ENCODE assay signal across 9 cellular contexts in genomic region chr12:27861428-27862167, GRCh38.
DNase-seq lines count a peak whose midpoint lies in the region; ATAC-seq and TF ChIP-seq lines count a peak whose summit lies in the region.
"Had no signal": no experiment of that assay in that cellular context is flagged by ENCODE, and none has a peak within 500 bp of the region (broad histone marks: within the 10 kb centered on the region; RNA-seq: fewer than 3 reads in every experiment).

No MANE protein-coding gene starts in this region.

- CTCF ChIA-PET in OCI-LY7 (lab: Charles Lee; ENCODE audit: unreplicated experiment) (no interaction called here), RWPE1 (lab: Yijun Ruan, JAX) (interaction anchor here (0.6 kb wide), 1 partner anchor 1395 kb away, joined by 3 read pairs; no protein-coding TSS in a partner anchor)

- no peaks in the 10 kb centered on the region for H3K27me3 ChIP-seq in rectal smooth muscle tissue (ENCODE audit: control insufficient read depth, insufficient read depth, low read length)

- H3K9me2 ChIP-seq in OCI-LY7 (ENCODE audit: insufficient read depth, low read length) = no peaks in the 10 kb centered on the region

- H3K27ac ChIP-seq in OCI-LY7 (ENCODE audit: low read depth, low read length, poor library complexity, severe bottlenecking) (peak overlapping the region; percentile 67), rectal smooth muscle tissue (ENCODE audit: low read depth, low read length) (peak overlapping the region; percentile 15), RWPE1 (no peak overlapping the region)

- H3K9ac ChIP-seq in rectal smooth muscle tissue (ENCODE audit: low read length) = no peak overlapping the region

- no peaks in the 10 kb centered on the region for H3K36me3 ChIP-seq in OCI-LY7 (ENCODE audit: insufficient read depth, low read length)
- H3K36me3 ChIP-seq in rectal smooth muscle tissue (ENCODE audit: control insufficient read depth, insufficient read depth, low read length) = no peaks in the 10 kb centered on the region

- POLR2A ChIA-PET in OCI-LY7 (lab: Charles Lee) (interaction anchor here (0.6 to 1.5 kb wide), 8 partner anchors 11 to 81 kb away, joined by 3 to 7 read pairs (median 4); no protein-coding TSS in a partner anchor), RWPE1 (lab: Yijun Ruan, JAX; ENCODE audit: low non-redundant PET) (no interaction called here)

- H3K4me2 ChIP-seq in OCI-LY7 (ENCODE audit: low read length) = peak overlapping the region; percentile 28; the same call in 1 of the 2 replicates

- TSS peak; percentile 86 for BruUV-seq in OCI-LY7 (replicated peaks; lab: Mats Ljungman, UMichigan)

- no peaks in the 10 kb centered on the region for H3K79me2 ChIP-seq in OCI-LY7 (ENCODE audit: insufficient read depth, low read depth, low read length)

- H2AFZ ChIP-seq in OCI-LY7 (ENCODE audit: low read length) = peak overlapping the region; percentile 33; the same call in 1 of the 2 replicates

- intact Hi-C loops in OCI-LY7 (cut with micrococcal nuclease; ENCODE audit: unreplicated experiment) = loop anchor here (2.0 kb wide), 1 partner anchor 21 kb away; no protein-coding TSS in a partner anchor

- no peak overlapping the region for H3K4me3 ChIP-seq in OCI-LY7 (ENCODE audit: low read depth, low read length, poor library complexity, severe bottlenecking)
- no peak overlapping the region for H3K4me3 ChIP-seq in rectal smooth muscle tissue (ENCODE audit: low read length)

- DNase-seq in OCI-LY7 (ENCODE audit: low spot score) (peak; percentile 78), RWPE1 (ENCODE audit: low spot score) (no peak), NCI-H2227 (lab: John Stamatoyannopoulos, UW; ENCODE audit: unreplicated experiment) (no peak), GM03348 (ENCODE audit: low spot score) (no peak)
- DNase-seq: activated CD4-positive, CD25-positive, alpha-beta regulatory T cell had no signal

- peaks cover 13% of the 10 kb centered on the region for H3K4me1 ChIP-seq in OCI-LY7 (ENCODE audit: insufficient read depth, low read length, poor library complexity, severe bottlenecking)
- H3K4me1 ChIP-seq in rectal smooth muscle tissue (ENCODE audit: control insufficient read depth, insufficient read depth, low read length) = no peaks in the 10 kb centered on the region

- ATAC-seq in GM19025 (IDR thresholded peaks at IDR 0.05; ENCODE audit: low read depth, unreplicated experiment) (peak; percentile 81), HG02642 (IDR thresholded peaks at IDR 0.05; ENCODE audit: poor library complexity, unreplicated experiment) (peak; percentile 97), GM21576 (IDR thresholded peaks at IDR 0.05; ENCODE audit: unreplicated experiment) (no peak)

- no peaks in the 10 kb centered on the region for H4K20me1 ChIP-seq in OCI-LY7 (ENCODE audit: insufficient read depth, low read length)

- TF ChIP-seq CTCF in OCI-LY7 (conservative IDR thresholded peaks at IDR 0.05; ENCODE audit: low read length) (no peak), RWPE1 (conservative IDR thresholded peaks at IDR 0.05; ENCODE audit: low read depth) (no peak)

- H3K9me3 ChIP-seq in OCI-LY7 (ENCODE audit: low read length) = no peaks in the 10 kb centered on the region
